In the genomic region with DNA sequence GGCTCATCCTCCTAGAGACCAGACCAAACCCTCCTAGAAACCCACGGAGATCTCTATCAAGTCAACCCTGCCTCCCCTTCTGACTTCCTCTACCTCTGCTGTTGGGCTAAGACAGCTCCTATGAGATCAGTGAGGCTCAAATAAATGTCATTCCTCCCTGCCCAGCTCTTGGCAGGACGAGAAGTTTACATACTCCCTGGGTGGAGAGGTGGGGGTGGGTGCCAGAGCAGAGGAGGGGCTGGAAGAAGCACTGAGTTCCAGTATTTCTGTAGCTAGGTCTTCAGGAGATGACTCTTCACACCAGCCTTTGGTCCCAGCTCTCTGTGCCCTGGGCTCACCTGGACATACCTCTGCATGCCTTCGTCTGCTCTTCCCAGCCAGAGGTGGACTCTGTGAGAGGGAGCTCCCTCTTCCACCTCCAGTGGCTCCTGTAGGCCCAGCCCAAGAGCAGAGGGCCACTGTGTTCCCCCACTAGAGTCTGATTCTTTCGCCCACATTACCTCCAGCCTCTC, we compare ENCODE assay signal across 19 cellular contexts. TPM values are rescaled to one million over a fixed set of nuclear protein-coding genes. Genes with fewer than 3 reads are reported as not detected.
DNase-seq lines count a peak whose midpoint lies in the region; ATAC-seq and TF ChIP-seq lines count a peak whose summit lies in the region.
"Had no signal": no experiment of that assay in that cellular context is flagged by ENCODE, and none has a peak within 500 bp of the region (broad histone marks: within the 10 kb centered on the region; RNA-seq: fewer than 3 reads in every experiment).

No MANE protein-coding gene starts in this region.

- H3K4me1 Mint-ChIP-seq in WTC11 (peaks cover 50% of the 10 kb centered on the region), type B pancreatic cell (ENCODE audit: unreplicated experiment) (peaks cover 58% of the 10 kb centered on the region)

- peaks cover 5 to 24% of the 10 kb centered on the region in 2 donors for H3K4me1 ChIP-seq in lung (ENCODE audit: control insufficient read depth in 2 of 2, insufficient read depth in 2 of 2, low read length in 2 of 2)

- no peaks in the 10 kb centered on the region for H3K36me3 ChIP-seq in lung (ENCODE audit: control insufficient read depth in 2 of 2, insufficient read depth in 2 of 2, low read length in 2 of 2)
- H3K36me3 ChIP-seq: spleen had no signal

- no peak overlapping the region for H3K4me3 ChIP-seq in HL-60 (replicated peaks; ENCODE audit: insufficient read depth, low read length)
- H3K4me3 ChIP-seq in lung, result no peak overlapping the region

- 57 to 63% methylated on average over 4 of the region's 4 CpGs for WGBS in lung, 2 donors

- H3K27ac ChIP-seq in HL-60 (replicated peaks) (peak overlapping the region; percentile 21; the same call in 1 of the 2 replicates), lung (ENCODE audit: low read depth in 1 of 2, low read length in 1 of 2) (no peak overlapping the region)
- H3K27ac ChIP-seq: KMS-11 had no signal

- H3K27me3 ChIP-seq in HL-60 (ENCODE audit: insufficient read depth, poor library complexity, severe bottlenecking) (no peaks in the 10 kb centered on the region), lung (ENCODE audit: control insufficient read depth, insufficient read depth) (no peaks in the 10 kb centered on the region)

- H3K9me3 ChIP-seq in lung (ENCODE audit: control insufficient read depth in 2 of 2, insufficient read depth in 1 of 2, low read length in 1 of 2), result no peaks in the 10 kb centered on the region
- H3K9me3 ChIP-seq: spleen had no signal

- H3K36me3 Mint-ChIP-seq in WTC11 (no peaks in the 10 kb centered on the region), type B pancreatic cell (no peaks in the 10 kb centered on the region)
- H3K36me3 Mint-ChIP-seq: brain had no signal

- DNase-seq in HL-60 (ENCODE audit: low read depth in 1 of 2, low spot score in 1 of 2), result no peak
- no peak for DNase-seq in WTC11 (ENCODE audit: low spot score)
- DNase-seq in lung (ENCODE audit: low spot score), result no peak
- DNase-seq in type B pancreatic cell (ENCODE audit: extremely low spot score, unreplicated experiment), result no peak
- DNase-seq in activated CD8-positive, alpha-beta memory T cell treated with anti-CD3 and anti-CD28 coated beads, Interleukin-2, amount 50 U/mL, for 4 hours, result no peak
- no peak for DNase-seq in NCI-H128 (lab: John Stamatoyannopoulos, UW; ENCODE audit: unreplicated experiment)
- DNase-seq in COLO668 (lab: John Stamatoyannopoulos, UW; ENCODE audit: unreplicated experiment), result no peak
- DNase-seq in AG08396 (ENCODE audit: low spot score), result no peak
- DNase-seq: AML-193, HFFc6, NCI-H1092 treated with DMSO at 0.1 percent for 48 hours, NCI-H2107, NCI-H524, spleen had no signal

- TF ChIP-seq CTCF in HL-60 (IDR thresholded peaks at IDR 0.05; ENCODE audit: insufficient read depth, low read length), result no peak
- no peak for TF ChIP-seq CTCF in WTC11 (IDR thresholded peaks at IDR 0.05)
- no peak for TF ChIP-seq CTCF in lung (IDR thresholded peaks at IDR 0.05; ENCODE audit: control extremely low read depth, extremely low read depth)
- no peak for TF ChIP-seq CTCF in type B pancreatic cell (conservative IDR thresholded peaks at IDR 0.05)

- CTCF ChIA-PET in WTC11 (lab: Charles Lee), result interaction anchor here (0.6 to 1.6 kb wide), 8 partner anchors 14 to 662 kb away, joined by 3 to 12 read pairs (median 4); a partner anchor contains a TSS

- H3K9me3 Mint-ChIP-seq in WTC11 (no peaks in the 10 kb centered on the region), type B pancreatic cell (no peaks in the 10 kb centered on the region)
- H3K9me3 Mint-ChIP-seq: activated naive CD8-positive, alpha-beta T cell treated with anti-CD3 and anti-CD28 coated beads, Interleukin-2, amount 50 U/mL, for 24 hours; activated T-helper 1 cell treated with anti-CD3 and anti-CD28 coated beads, Interleukin-12 subunit alpha, Interleukin-12 subunit beta, Interleukin-2, Interleukin-4 antibody, amounts not matched to agents 30 ng/mL and 10 ng/mL and 1 ng/mL, durations not matched to agents 14 hours and 24 hours and 36 hours; endodermal cell; HFFc6 had no signal

- H3K27ac Mint-ChIP-seq in WTC11, result 0 out of 2 replicates have a peak overlapping the region, but pooled peaks have one; percentile 55
- peak overlapping the region; percentile 37 for H3K27ac Mint-ChIP-seq in type B pancreatic cell
- H3K27ac Mint-ChIP-seq: endodermal cell, HFFc6 had no signal

- ATAC-seq in WTC11 (peak; percentile 34; the same call in 1 of the 2 replicates), lung (ENCODE audit: insufficient read depth, low FRiP score) (peak; percentile 28)
- ATAC-seq: activated naive CD8-positive, alpha-beta T cell treated with anti-CD3 and anti-CD28 coated beads, Interleukin-2, amount 50 U/mL, for 24 hours had no signal

- POLR2A ChIA-PET in WTC11 (lab: Charles Lee), result interaction anchor here (1.0 to 3.8 kb wide), 3 partner anchors 13 to 41 kb away, joined by 3 to 31 read pairs (median 9); a partner anchor contains a TSS

- H3K27me3 Mint-ChIP-seq in WTC11 (ENCODE audit: low read depth) (peaks cover 16% of the 10 kb centered on the region), type B pancreatic cell (peaks cover 27% of the 10 kb centered on the region)

- H3K4me3 Mint-ChIP-seq in WTC11, result no peak overlapping the region
- no peak overlapping the region for H3K4me3 Mint-ChIP-seq in type B pancreatic cell
- H3K4me3 Mint-ChIP-seq: brain, endodermal cell had no signal

TF ChIP-seq in WTC11, 78 proteins besides CTCF, POLR2A, EP300 and RAD21 (continues in another document):
- TF ChIP-seq, protein P1, sequence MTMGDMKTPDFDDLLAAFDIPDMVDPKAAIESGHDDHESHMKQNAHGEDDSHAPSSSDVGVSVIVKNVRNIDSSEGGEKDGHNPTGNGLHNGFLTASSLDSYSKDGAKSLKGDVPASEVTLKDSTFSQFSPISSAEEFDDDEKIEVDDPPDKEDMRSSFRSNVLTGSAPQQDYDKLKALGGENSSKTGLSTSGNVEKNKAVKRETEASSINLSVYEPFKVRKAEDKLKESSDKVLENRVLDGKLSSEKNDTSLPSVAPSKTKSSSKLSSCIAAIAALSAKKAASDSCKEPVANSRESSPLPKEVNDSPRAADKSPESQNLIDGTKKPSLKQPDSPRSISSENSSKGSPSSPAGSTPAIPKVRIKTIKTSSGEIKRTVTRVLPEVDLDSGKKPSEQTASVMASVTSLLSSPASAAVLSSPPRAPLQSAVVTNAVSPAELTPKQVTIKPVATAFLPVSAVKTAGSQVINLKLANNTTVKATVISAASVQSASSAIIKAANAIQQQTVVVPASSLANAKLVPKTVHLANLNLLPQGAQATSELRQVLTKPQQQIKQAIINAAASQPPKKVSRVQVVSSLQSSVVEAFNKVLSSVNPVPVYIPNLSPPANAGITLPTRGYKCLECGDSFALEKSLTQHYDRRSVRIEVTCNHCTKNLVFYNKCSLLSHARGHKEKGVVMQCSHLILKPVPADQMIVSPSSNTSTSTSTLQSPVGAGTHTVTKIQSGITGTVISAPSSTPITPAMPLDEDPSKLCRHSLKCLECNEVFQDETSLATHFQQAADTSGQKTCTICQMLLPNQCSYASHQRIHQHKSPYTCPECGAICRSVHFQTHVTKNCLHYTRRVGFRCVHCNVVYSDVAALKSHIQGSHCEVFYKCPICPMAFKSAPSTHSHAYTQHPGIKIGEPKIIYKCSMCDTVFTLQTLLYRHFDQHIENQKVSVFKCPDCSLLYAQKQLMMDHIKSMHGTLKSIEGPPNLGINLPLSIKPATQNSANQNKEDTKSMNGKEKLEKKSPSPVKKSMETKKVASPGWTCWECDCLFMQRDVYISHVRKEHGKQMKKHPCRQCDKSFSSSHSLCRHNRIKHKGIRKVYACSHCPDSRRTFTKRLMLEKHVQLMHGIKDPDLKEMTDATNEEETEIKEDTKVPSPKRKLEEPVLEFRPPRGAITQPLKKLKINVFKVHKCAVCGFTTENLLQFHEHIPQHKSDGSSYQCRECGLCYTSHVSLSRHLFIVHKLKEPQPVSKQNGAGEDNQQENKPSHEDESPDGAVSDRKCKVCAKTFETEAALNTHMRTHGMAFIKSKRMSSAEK (CRISPR knock-in tag; IDR thresholded peaks at IDR 0.05; ENCODE audit: borderline replicate concordance), result no peak
- TF ChIP-seq, protein P2, sequence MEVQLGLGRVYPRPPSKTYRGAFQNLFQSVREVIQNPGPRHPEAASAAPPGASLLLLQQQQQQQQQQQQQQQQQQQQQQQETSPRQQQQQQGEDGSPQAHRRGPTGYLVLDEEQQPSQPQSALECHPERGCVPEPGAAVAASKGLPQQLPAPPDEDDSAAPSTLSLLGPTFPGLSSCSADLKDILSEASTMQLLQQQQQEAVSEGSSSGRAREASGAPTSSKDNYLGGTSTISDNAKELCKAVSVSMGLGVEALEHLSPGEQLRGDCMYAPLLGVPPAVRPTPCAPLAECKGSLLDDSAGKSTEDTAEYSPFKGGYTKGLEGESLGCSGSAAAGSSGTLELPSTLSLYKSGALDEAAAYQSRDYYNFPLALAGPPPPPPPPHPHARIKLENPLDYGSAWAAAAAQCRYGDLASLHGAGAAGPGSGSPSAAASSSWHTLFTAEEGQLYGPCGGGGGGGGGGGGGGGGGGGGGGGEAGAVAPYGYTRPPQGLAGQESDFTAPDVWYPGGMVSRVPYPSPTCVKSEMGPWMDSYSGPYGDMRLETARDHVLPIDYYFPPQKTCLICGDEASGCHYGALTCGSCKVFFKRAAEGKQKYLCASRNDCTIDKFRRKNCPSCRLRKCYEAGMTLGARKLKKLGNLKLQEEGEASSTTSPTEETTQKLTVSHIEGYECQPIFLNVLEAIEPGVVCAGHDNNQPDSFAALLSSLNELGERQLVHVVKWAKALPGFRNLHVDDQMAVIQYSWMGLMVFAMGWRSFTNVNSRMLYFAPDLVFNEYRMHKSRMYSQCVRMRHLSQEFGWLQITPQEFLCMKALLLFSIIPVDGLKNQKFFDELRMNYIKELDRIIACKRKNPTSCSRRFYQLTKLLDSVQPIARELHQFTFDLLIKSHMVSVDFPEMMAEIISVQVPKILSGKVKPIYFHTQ (CRISPR knock-in tag; IDR thresholded peaks at IDR 0.05), result no peak
- TF ChIP-seq NFYB (CRISPR knock-in tag; conservative IDR thresholded peaks at IDR 0.05; ENCODE audit: low read depth), result no peak

RNA-seq across cellular contexts. Expression of a gene that starts 42.4 kb away (rescaled TPM):
- total RNA-seq in WTC11 (2021) (66.8 to 78.7 TPM (median 68.0 TPM) in 3 replicates), lung (10 to 100 TPM; 72.1 to 74.4 TPM), type B pancreatic cell (ENCODE audit: low replicate concordance) (109 and 185 TPM in 2 replicates)
- polyA plus RNA-seq in lung, result 10 to 100 TPM; 22.7 to 77.3 TPM
